In the genomic region with DNA sequence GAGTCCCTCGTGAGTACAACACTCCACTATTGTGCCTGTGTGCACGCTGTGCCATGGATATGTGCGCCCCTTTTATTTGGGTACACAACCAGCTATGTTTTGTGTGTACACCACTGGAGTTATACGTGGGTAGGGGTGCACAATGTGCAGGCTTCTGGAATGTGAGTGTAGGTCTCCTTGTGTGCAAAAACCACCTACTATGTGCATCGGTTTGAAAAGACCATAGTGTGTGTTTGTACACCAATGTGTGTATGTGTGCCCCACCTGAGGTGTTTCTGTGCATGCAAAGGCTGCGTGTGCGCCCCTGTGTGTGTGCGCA, we compare ENCODE assay signal across 11 cellular contexts.
DNase-seq lines count a peak whose midpoint lies in the region; ATAC-seq and TF ChIP-seq lines count a peak whose summit lies in the region.
"Had no signal": no experiment of that assay in that cellular context is flagged by ENCODE, and none has a peak within 500 bp of the region (broad histone marks: within the 10 kb centered on the region; RNA-seq: fewer than 3 reads in every experiment).

No MANE protein-coding gene starts in this region.

- peak overlapping the region; percentile 96 for H3K27ac ChIP-seq in cardiac muscle cell
- peak overlapping the region; percentile 95 for H3K27ac ChIP-seq in neural progenitor cell
- H3K27ac ChIP-seq in vagina = peak overlapping the region; percentile 76

- peak overlapping the region; percentile 83 for H3K4me3 Mint-ChIP-seq in neural progenitor cell
- H3K4me3 Mint-ChIP-seq in activated CD4-positive, alpha-beta memory T cell treated with anti-CD3 and anti-CD28 coated beads for 36 hours = no peak overlapping the region
- no peak overlapping the region for H3K4me3 Mint-ChIP-seq in activated CD4-positive, alpha-beta T cell treated with anti-CD3 and anti-CD28 coated beads, Interleukin-2, amount 10 ng/mL, durations not matched to agents 24 days and 14 days
- H3K4me3 Mint-ChIP-seq: activated CD8-positive, alpha-beta memory T cell treated with anti-CD3 and anti-CD28 coated beads, Interleukin-2, amount 10 ng/mL, durations not matched to agents 7 days and 5 days; central memory CD8-positive, alpha-beta T cell; stimulated activated naive CD8-positive, alpha-beta T cell treated with anti-CD3 and anti-CD28 coated beads, Interleukin-15, Interleukin-2, amounts not matched to agents 100 ng/mL and 50 ng/mL, for 24 hours had no signal

- H4K20me1 ChIP-seq in neural progenitor cell (ENCODE audit: low read depth) = no peaks in the 10 kb centered on the region

- CTCF ChIA-PET in activated CD4-positive, alpha-beta memory T cell treated with anti-CD3 and anti-CD28 coated beads for 36 hours (lab: Charles Lee) = no interaction called here

- H3K9ac ChIP-seq in neural progenitor cell = peak overlapping the region; percentile 3

- DNase-seq in cardiac muscle cell (ENCODE audit: low read depth in 1 of 2, low spot score in 1 of 2) (no peak), Right ventricle myocardium inferior (ENCODE audit: missing footprints) (no peak), fibroblast of the aortic adventitia (ENCODE audit: low read depth) (no peak), neural progenitor cell (ENCODE audit: low spot score) (no peak), vagina (ENCODE audit: extremely low spot score in 2 of 2) (no peak), GM13976 (ENCODE audit: low spot score) (no peak)
- no peak for DNase-seq in activated CD4-positive, alpha-beta memory T cell treated with anti-CD3 and anti-CD28 coated beads for 36 hours
- no peak for DNase-seq in activated CD4-positive, alpha-beta T cell treated with anti-CD3 and anti-CD28 coated beads, Interleukin-2, amount 10 ng/mL, durations not matched to agents 24 days and 14 days
- DNase-seq: activated CD8-positive, alpha-beta memory T cell treated with anti-CD3 and anti-CD28 coated beads, Interleukin-2, amount 10 ng/mL, durations not matched to agents 7 days and 5 days had no signal

- in situ Hi-C loops in GM13976 (cut with MboI; ENCODE audit: low sequenced_read_pairs, unreplicated experiment) = no loop called here

- TF ChIP-seq CTCF in cardiac muscle cell (IDR thresholded peaks at IDR 0.05; ENCODE audit: low read depth, low read length) = no peak
- TF ChIP-seq CTCF in fibroblast of the aortic adventitia (IDR thresholded peaks at IDR 0.05; ENCODE audit: insufficient read depth, low read length) = no peak
- no peak for TF ChIP-seq CTCF in neural progenitor cell (IDR thresholded peaks at IDR 0.05)
- no peak for TF ChIP-seq CTCF in vagina (IDR thresholded peaks at IDR 0.05)
- TF ChIP-seq CTCF in GM13976 (IDR thresholded peaks at IDR 0.05; ENCODE audit: borderline replicate concordance, control extremely low read depth, extremely low read depth, insufficient read depth, missing control alignments) = no peak

- H3K27ac Mint-ChIP-seq in neural progenitor cell = peak overlapping the region; percentile 95
- H3K27ac Mint-ChIP-seq in activated CD4-positive, alpha-beta memory T cell treated with anti-CD3 and anti-CD28 coated beads for 36 hours = no peak overlapping the region
- no peak overlapping the region for H3K27ac Mint-ChIP-seq in activated CD4-positive, alpha-beta T cell treated with anti-CD3 and anti-CD28 coated beads, Interleukin-2, amount 10 ng/mL, durations not matched to agents 24 days and 14 days
- H3K27ac Mint-ChIP-seq: activated CD8-positive, alpha-beta memory T cell treated with anti-CD3 and anti-CD28 coated beads, Interleukin-2, amount 10 ng/mL, durations not matched to agents 7 days and 5 days; stimulated activated naive CD8-positive, alpha-beta T cell treated with anti-CD3 and anti-CD28 coated beads, Interleukin-15, Interleukin-2, amounts not matched to agents 100 ng/mL and 50 ng/mL, for 24 hours had no signal

- peaks cover 21% of the 10 kb centered on the region for H3F3A ChIP-seq in neural progenitor cell (ENCODE audit: low read depth)

- no peaks in the 10 kb centered on the region for H3K27me3 ChIP-seq in cardiac muscle cell
- H3K27me3 ChIP-seq in neural progenitor cell = peaks cover 4% of the 10 kb centered on the region
- no peaks in the 10 kb centered on the region for H3K27me3 ChIP-seq in vagina

- H3K4me2 ChIP-seq in neural progenitor cell = peak overlapping the region; percentile 74

- H3K36me3 ChIP-seq in cardiac muscle cell = no peaks in the 10 kb centered on the region
- no peaks in the 10 kb centered on the region for H3K36me3 ChIP-seq in neural progenitor cell
- no peaks in the 10 kb centered on the region for H3K36me3 ChIP-seq in vagina

- H3K4me3 ChIP-seq in cardiac muscle cell (peak overlapping the region; percentile 27), fibroblast of the aortic adventitia (ENCODE audit: low read depth, low read length) (peak overlapping the region; percentile 48), neural progenitor cell (peak overlapping the region; percentile 44), vagina (peak overlapping the region; percentile 22 to 32)

- TF ChIP-seq POLR2A in vagina (IDR thresholded peaks at IDR 0.05) = no peak

- no peaks in the 10 kb centered on the region for H3K36me3 Mint-ChIP-seq in neural progenitor cell
- H3K36me3 Mint-ChIP-seq in activated CD4-positive, alpha-beta memory T cell treated with anti-CD3 and anti-CD28 coated beads for 36 hours = no peaks in the 10 kb centered on the region
- H3K36me3 Mint-ChIP-seq in activated CD4-positive, alpha-beta T cell treated with anti-CD3 and anti-CD28 coated beads, Interleukin-2, amount 10 ng/mL, durations not matched to agents 24 days and 14 days (ENCODE audit: low read depth) = no peaks in the 10 kb centered on the region
- H3K36me3 Mint-ChIP-seq: activated CD8-positive, alpha-beta memory T cell treated with anti-CD3 and anti-CD28 coated beads, Interleukin-2, amount 10 ng/mL, durations not matched to agents 7 days and 5 days had no signal

- intact Hi-C loops in Right ventricle myocardium inferior (cut with DNase I) = loop anchor here (1.0 to 5.0 kb wide), 2 partner anchors 89 to 205 kb away; no protein-coding TSS in a partner anchor
- intact Hi-C loops in vagina (cut with DNase I) = loop anchor here (10.0 kb wide), 1 partner anchor 88 kb away; the partner anchor contains the start of gene KLF15
- intact Hi-C loops in activated CD4-positive, alpha-beta memory T cell treated with anti-CD3 and anti-CD28 coated beads for 36 hours (cut with micrococcal nuclease) = no loop called here
- intact Hi-C loops in activated CD4-positive, alpha-beta T cell treated with anti-CD3 and anti-CD28 coated beads, Interleukin-2, amount 10 ng/mL, durations not matched to agents 24 days and 14 days (cut with micrococcal nuclease) = no loop called here

- no peak for ATAC-seq in Right ventricle myocardium inferior
- ATAC-seq: activated CD8-positive, alpha-beta memory T cell treated with anti-CD3 and anti-CD28 coated beads, Interleukin-2, amount 10 ng/mL, durations not matched to agents 7 days and 5 days had no signal

- POLR2A ChIA-PET in activated CD4-positive, alpha-beta memory T cell treated with anti-CD3 and anti-CD28 coated beads for 36 hours (lab: Charles Lee) = no interaction called here

- H3K27me3 Mint-ChIP-seq in neural progenitor cell (ENCODE audit: insufficient read depth, low read depth) = peaks cover 24% of the 10 kb centered on the region
- peaks cover 28% of the 10 kb centered on the region for H3K27me3 Mint-ChIP-seq in activated CD4-positive, alpha-beta memory T cell treated with anti-CD3 and anti-CD28 coated beads for 36 hours
- H3K27me3 Mint-ChIP-seq in activated CD4-positive, alpha-beta T cell treated with anti-CD3 and anti-CD28 coated beads, Interleukin-2, amount 10 ng/mL, durations not matched to agents 24 days and 14 days = peaks cover 9% of the 10 kb centered on the region

- H3K9me3 ChIP-seq in cardiac muscle cell (ENCODE audit: low read depth) (no peaks in the 10 kb centered on the region), neural progenitor cell (ENCODE audit: low read depth) (no peaks in the 10 kb centered on the region), vagina (no peaks in the 10 kb centered on the region)

- no peaks in the 10 kb centered on the region for H3K79me2 ChIP-seq in neural progenitor cell (ENCODE audit: low read depth)

- H2AFZ ChIP-seq in neural progenitor cell (replicated peaks) = peak overlapping the region; percentile 81

- peaks cover 34% of the 10 kb centered on the region for H3K4me1 Mint-ChIP-seq in neural progenitor cell
- no peaks in the 10 kb centered on the region for H3K4me1 Mint-ChIP-seq in activated CD4-positive, alpha-beta memory T cell treated with anti-CD3 and anti-CD28 coated beads for 36 hours (ENCODE audit: low read depth)
- H3K4me1 Mint-ChIP-seq in activated CD4-positive, alpha-beta T cell treated with anti-CD3 and anti-CD28 coated beads, Interleukin-2, amount 10 ng/mL, durations not matched to agents 24 days and 14 days = no peaks in the 10 kb centered on the region
- H3K4me1 Mint-ChIP-seq: activated CD8-positive, alpha-beta memory T cell treated with anti-CD3 and anti-CD28 coated beads, Interleukin-2, amount 10 ng/mL, durations not matched to agents 7 days and 5 days had no signal

- peaks cover 3% of the 10 kb centered on the region for H3K9me3 Mint-ChIP-seq in neural progenitor cell
- no peaks in the 10 kb centered on the region for H3K9me3 Mint-ChIP-seq in activated CD4-positive, alpha-beta memory T cell treated with anti-CD3 and anti-CD28 coated beads for 36 hours
- H3K9me3 Mint-ChIP-seq in activated CD4-positive, alpha-beta T cell treated with anti-CD3 and anti-CD28 coated beads, Interleukin-2, amount 10 ng/mL, durations not matched to agents 24 days and 14 days = no peaks in the 10 kb centered on the region
- H3K9me3 Mint-ChIP-seq: central memory CD8-positive, alpha-beta T cell; stimulated activated naive CD8-positive, alpha-beta T cell treated with anti-CD3 and anti-CD28 coated beads, Interleukin-15, Interleukin-2, amounts not matched to agents 100 ng/mL and 50 ng/mL, for 24 hours had no signal

- H3K4me1 ChIP-seq in cardiac muscle cell (ENCODE audit: low read depth) (peaks cover 7% of the 10 kb centered on the region), neural progenitor cell (peaks cover 25% of the 10 kb centered on the region), vagina (peaks cover 42% of the 10 kb centered on the region)

Comparison
In these comparisons a context has a peak if more than half of its experiments do, and no peak if none do; other contexts are left out.
1. intact Hi-C loops: an anchor here in Right ventricle myocardium inferior (1.0 to 5.0 kb wide) and vagina (10.0 kb wide); none called in activated CD4-positive, alpha-beta memory T cell treated with anti-CD3 and anti-CD28 coated beads for 36 hours and activated CD4-positive, alpha-beta T cell treated with anti-CD3 and anti-CD28 coated beads, Interleukin-2, amount 10 ng/mL, durations not matched to agents 24 days and 14 days.